In the genomic region with DNA sequence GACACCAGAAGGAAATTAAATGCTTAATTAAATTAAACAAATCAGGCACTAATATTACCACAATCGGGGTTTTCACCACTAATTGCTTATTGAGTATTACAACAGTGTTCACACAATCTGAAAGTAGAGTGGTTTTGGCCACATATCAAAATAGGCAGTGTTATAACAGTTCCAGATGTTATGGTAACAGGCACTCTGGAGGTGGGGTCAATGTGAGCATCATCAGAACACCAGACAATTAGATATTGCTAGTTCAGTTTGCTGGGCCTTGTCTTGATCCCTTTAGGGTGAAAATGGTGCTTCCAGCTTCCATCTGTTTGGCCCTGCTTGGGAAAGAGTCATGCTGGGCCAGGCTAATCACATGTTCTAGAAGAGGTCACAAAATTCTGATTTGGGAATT, we compare ENCODE assay signal across 29 cellular contexts. TPM values are rescaled to one million over a fixed set of nuclear protein-coding genes. Genes with fewer than 3 reads are reported as not detected.
"Had no signal": no experiment of that assay in that cellular context is flagged by ENCODE, and none has a peak within 500 bp of the region (broad histone marks: within the 10 kb centered on the region; RNA-seq: fewer than 3 reads in every experiment).

No MANE protein-coding gene starts in this region.

- H3K4me1 Mint-ChIP-seq: activated CD4-positive, alpha-beta memory T cell treated with anti-CD3 and anti-CD28 coated beads, Interleukin-2, amount 10 ng/mL, durations not matched to agents 7 days and 5 days; activated CD4-positive, alpha-beta T cell treated with anti-CD3 and anti-CD28 coated beads for 36 hours; activated CD4-positive, alpha-beta T cell treated with anti-CD3 and anti-CD28 coated beads, Interleukin-2, amount 10 ng/mL, durations not matched to agents 24 days and 14 days; activated naive CD4-positive, alpha-beta T cell treated with anti-CD3 and anti-CD28 coated beads, Interleukin-2, amount 10 ng/mL, durations not matched to agents 7 days and 5 days; activated naive CD8-positive, alpha-beta T cell treated with anti-CD3 and anti-CD28 coated beads, Interleukin-2, amount 10 ng/mL, durations not matched to agents 7 days and 5 days; central memory CD8-positive, alpha-beta T cell; T-helper 17 cell had no signal

- H3K27me3 Mint-ChIP-seq: activated naive CD4-positive, alpha-beta T cell treated with anti-CD3 and anti-CD28 coated beads, Interleukin-2, amount 10 ng/mL, durations not matched to agents 7 days and 5 days had no signal

- H3K9me3 ChIP-seq: esophagus squamous epithelium, heart left ventricle had no signal

- H3K27me3 ChIP-seq: brain microvascular endothelial cell, esophagus squamous epithelium, heart left ventricle had no signal

- H3K36me3 ChIP-seq: esophagus squamous epithelium, heart left ventricle had no signal

- H3K4me3 Mint-ChIP-seq: activated CD4-positive, alpha-beta memory T cell treated with anti-CD3 and anti-CD28 coated beads, Interleukin-2, amount 10 ng/mL, durations not matched to agents 7 days and 5 days; activated CD4-positive, alpha-beta T cell treated with anti-CD3 and anti-CD28 coated beads for 36 hours; activated CD4-positive, alpha-beta T cell treated with anti-CD3 and anti-CD28 coated beads, Interleukin-2, amount 10 ng/mL, durations not matched to agents 24 days and 14 days; activated naive CD4-positive, alpha-beta T cell treated with anti-CD3 and anti-CD28 coated beads, Interleukin-2, amount 10 ng/mL, durations not matched to agents 7 days and 5 days; activated naive CD8-positive, alpha-beta T cell treated with anti-CD3 and anti-CD28 coated beads, Interleukin-2, amount 10 ng/mL, durations not matched to agents 7 days and 5 days; activated T-cell treated with anti-CD3 and anti-CD28 coated beads, Interleukin-2, amount 50 U/mL, for 24 hours; activated T-cell treated with anti-CD3 and anti-CD28 coated beads, Interleukin-2, amount 50 U/mL, for 72 hours; central memory CD8-positive, alpha-beta T cell; effector memory CD8-positive, alpha-beta T cell; T-helper 17 cell; T-helper 2 cell treated with Interferon-gamma antibody and Interleukin-4, amounts not matched to agents 5 μg/mL and 100 μg/mL, for 36 hours had no signal

- H3K36me3 Mint-ChIP-seq: activated naive CD4-positive, alpha-beta T cell treated with anti-CD3 and anti-CD28 coated beads, Interleukin-2, amount 10 ng/mL, durations not matched to agents 7 days and 5 days; activated naive CD4-positive, alpha-beta T cell treated with anti-CD3 and anti-CD28 coated beads, Interleukin-2, amount 50 U/mL, for 72 hours; activated naive CD8-positive, alpha-beta T cell treated with anti-CD3 and anti-CD28 coated beads, Interleukin-2, amount 10 ng/mL, durations not matched to agents 7 days and 5 days had no signal

- H3K9me3 Mint-ChIP-seq: activated CD4-positive, alpha-beta memory T cell treated with anti-CD3 and anti-CD28 coated beads, Interleukin-2, amount 10 ng/mL, durations not matched to agents 7 days and 5 days; activated CD4-positive, alpha-beta T cell treated with anti-CD3 and anti-CD28 coated beads, Interleukin-2, amount 10 ng/mL, durations not matched to agents 24 days and 14 days; activated naive CD4-positive, alpha-beta T cell treated with anti-CD3 and anti-CD28 coated beads, Interleukin-2, amount 10 ng/mL, durations not matched to agents 7 days and 5 days; activated naive CD4-positive, alpha-beta T cell treated with anti-CD3 and anti-CD28 coated beads, Interleukin-2, amount 50 U/mL, for 72 hours; activated naive CD8-positive, alpha-beta T cell treated with anti-CD3 and anti-CD28 coated beads, Interleukin-2, amount 10 ng/mL, durations not matched to agents 7 days and 5 days; activated T-cell treated with anti-CD3 and anti-CD28 coated beads, Interleukin-2, amount 50 U/mL, for 24 hours; activated T-cell treated with anti-CD3 and anti-CD28 coated beads, Interleukin-2, amount 50 U/mL, for 72 hours; effector memory CD8-positive, alpha-beta T cell; T-helper 2 cell treated with Interferon-gamma antibody and Interleukin-4, amounts not matched to agents 5 μg/mL and 100 μg/mL, for 36 hours had no signal

- H3K27ac Mint-ChIP-seq: activated CD4-positive, alpha-beta memory T cell treated with anti-CD3 and anti-CD28 coated beads, Interleukin-2, amount 10 ng/mL, durations not matched to agents 7 days and 5 days; activated CD4-positive, alpha-beta T cell treated with anti-CD3 and anti-CD28 coated beads for 36 hours; activated CD4-positive, alpha-beta T cell treated with anti-CD3 and anti-CD28 coated beads, Interleukin-2, amount 10 ng/mL, durations not matched to agents 24 days and 14 days; activated naive CD4-positive, alpha-beta T cell treated with anti-CD3 and anti-CD28 coated beads, Interleukin-2, amount 10 ng/mL, durations not matched to agents 7 days and 5 days; activated naive CD4-positive, alpha-beta T cell treated with anti-CD3 and anti-CD28 coated beads, Interleukin-2, amount 50 U/mL, for 72 hours; activated naive CD8-positive, alpha-beta T cell treated with anti-CD3 and anti-CD28 coated beads, Interleukin-2, amount 10 ng/mL, durations not matched to agents 7 days and 5 days; activated T-cell treated with anti-CD3 and anti-CD28 coated beads, Interleukin-2, amount 50 U/mL, for 24 hours; activated T-cell treated with anti-CD3 and anti-CD28 coated beads, Interleukin-2, amount 50 U/mL, for 72 hours; effector memory CD8-positive, alpha-beta T cell; T-helper 17 cell; T-helper 2 cell treated with Interferon-gamma antibody and Interleukin-4, amounts not matched to agents 5 μg/mL and 100 μg/mL, for 36 hours had no signal

- H3K4me3 ChIP-seq: esophagus squamous epithelium, heart left ventricle had no signal

- H3K27ac ChIP-seq: brain microvascular endothelial cell, esophagus squamous epithelium, heart left ventricle had no signal

- ATAC-seq: activated CD4-positive, alpha-beta T cell treated with anti-CD3 and anti-CD28 coated beads for 36 hours; activated naive CD4-positive, alpha-beta T cell treated with anti-CD3 and anti-CD28 coated beads, Interleukin-2, amount 50 U/mL, for 72 hours; activated T-cell treated with anti-CD3 and anti-CD28 coated beads, Interleukin-2, amount 50 U/mL, for 72 hours; effector memory CD8-positive, alpha-beta T cell; heart left ventricle; T-helper 17 cell had no signal

- DNase-seq: activated CD4-positive, alpha-beta memory T cell treated with anti-CD3 and anti-CD28 coated beads, Interleukin-2, amount 10 ng/mL, durations not matched to agents 7 days and 5 days; activated CD4-positive, alpha-beta T cell treated with anti-CD3 and anti-CD28 coated beads for 36 hours; activated CD4-positive, alpha-beta T cell treated with anti-CD3 and anti-CD28 coated beads, Interleukin-2, amount 10 ng/mL, durations not matched to agents 24 days and 14 days; activated CD4-positive, alpha-beta T cell treated with anti-CD3 and anti-CD28 coated beads, Interleukin-2, amount 50 U/mL, for 4 hours; activated CD4-positive, CD25-positive, alpha-beta regulatory T cell; activated CD4-positive, CD25-positive, alpha-beta regulatory T cell treated with anti-CD3 and anti-CD28 coated beads, Interleukin-2, amount 50 U/mL, for 72 hours; activated CD8-positive, alpha-beta memory T cell treated with anti-CD3 and anti-CD28 coated beads, Interleukin-2, amount 50 U/mL, for 48 hours; activated gamma-delta T cell; activated naive CD4-positive, alpha-beta T cell; activated naive CD4-positive, alpha-beta T cell treated with anti-CD3 and anti-CD28 coated beads, Interleukin-2, amount 10 ng/mL, durations not matched to agents 7 days and 5 days; activated naive CD8-positive, alpha-beta T cell treated with anti-CD3 and anti-CD28 coated beads, Interleukin-2, amount 10 ng/mL, durations not matched to agents 7 days and 5 days; activated T-cell treated with anti-CD3 and anti-CD28 coated beads for 4 hours; activated T-cell treated with anti-CD3 and anti-CD28 coated beads, Interleukin-2, amount 50 U/mL, for 24 hours; activated T-cell treated with anti-CD3 and anti-CD28 coated beads, Interleukin-2, amount 50 U/mL, for 72 hours; brain microvascular endothelial cell; cortex of kidney; dermis blood vessel endothelial cell; effector CD4-positive, alpha-beta T cell; effector memory CD8-positive, alpha-beta T cell; erythroblast; esophagus squamous epithelium; heart left ventricle; hypothalamus; T-helper 1 cell; T-helper 17 cell; T1000 had no signal

- H3K4me1 ChIP-seq: esophagus squamous epithelium, heart left ventricle had no signal

RNA-seq across cellular contexts. Expression of a gene that starts 14.5 kb away (rescaled TPM):
- total RNA-seq: activated CD4-positive, alpha-beta memory T cell treated with anti-CD3 and anti-CD28 coated beads, Interleukin-2, amount 10 ng/mL, durations not matched to agents 7 days and 5 days; activated CD4-positive, alpha-beta T cell treated with anti-CD3 and anti-CD28 coated beads, Interleukin-2, amount 10 ng/mL, durations not matched to agents 24 days and 14 days; activated naive CD4-positive, alpha-beta T cell treated with anti-CD3 and anti-CD28 coated beads, Interleukin-2, amount 50 U/mL, for 72 hours; activated naive CD8-positive, alpha-beta T cell treated with anti-CD3 and anti-CD28 coated beads, Interleukin-2, amount 10 ng/mL, durations not matched to agents 7 days and 5 days; T-helper 17 cell had no signal
